ENCODE assay signal across 15 cellular contexts in the genomic region with DNA sequence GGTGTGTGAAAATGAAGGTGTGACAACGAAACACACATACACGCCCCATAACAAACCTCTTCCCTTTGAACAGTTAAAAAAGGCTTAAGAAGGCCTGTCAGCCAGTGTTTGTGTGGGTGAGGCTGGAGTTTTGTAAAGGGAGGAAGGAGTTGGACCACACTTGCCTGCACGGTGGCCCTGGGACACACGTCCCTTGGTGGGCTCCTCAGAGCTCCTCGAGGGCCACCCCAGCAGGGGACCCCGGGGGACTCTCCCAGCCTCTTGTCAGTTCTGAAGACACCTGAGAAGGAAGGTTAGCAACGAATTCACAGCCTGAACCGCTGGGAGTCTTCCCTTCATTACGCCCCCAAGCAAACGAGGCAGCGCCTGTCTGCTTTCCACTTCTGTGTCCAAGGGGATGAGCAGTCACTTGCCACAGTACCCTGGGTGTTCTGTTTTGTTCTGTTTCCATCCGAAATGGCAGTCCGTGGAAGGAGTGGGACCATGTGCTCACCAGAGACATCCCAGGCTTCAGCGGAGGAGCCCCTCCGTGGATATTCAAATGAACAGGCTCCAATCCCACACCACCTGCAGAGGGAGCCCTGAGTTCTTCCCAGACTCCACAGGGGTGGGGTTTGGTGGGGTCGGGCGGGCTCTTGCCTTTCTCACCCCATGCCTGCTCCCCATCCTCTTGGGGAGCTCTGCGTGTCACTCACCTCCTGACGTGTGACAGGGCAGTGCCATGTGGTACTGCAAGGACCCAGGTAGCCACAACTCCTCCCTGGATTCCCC.
"Had no signal": no experiment of that assay in that cellular context is flagged by ENCODE, and none has a peak within 500 bp of the region (broad histone marks: within the 10 kb centered on the region; RNA-seq: fewer than 3 reads in every experiment).

No MANE protein-coding gene starts in this region.

- H3K9me3 ChIP-seq: tibial artery, uterus had no signal

- H3K27ac ChIP-seq: cardiac muscle cell, skin epidermis, tibial artery, uterus had no signal

- H3K27me3 ChIP-seq: cardiac muscle cell, tibial artery, uterus had no signal

- H3K27ac Mint-ChIP-seq: activated naive CD8-positive, alpha-beta T cell treated with anti-CD3 and anti-CD28 coated beads for 36 hours; activated T-helper 1 cell treated with anti-CD3 and anti-CD28 coated beads, Interleukin-12 subunit alpha, Interleukin-12 subunit beta, Interleukin-2, Interleukin-4 antibody, amounts not matched to agents 30 ng/mL and 10 ng/mL and 1 ng/mL, durations not matched to agents 14 hours and 24 hours and 36 hours; effector memory CD8-positive, alpha-beta T cell; natural killer cell had no signal

- DNase-seq: activated CD4-positive, alpha-beta T cell treated with anti-CD3 and anti-CD28 coated beads, Interleukin-2, amount 50 U/mL, for 4 hours; activated naive CD8-positive, alpha-beta T cell treated with anti-CD3 and anti-CD28 coated beads for 36 hours; amniotic stem cell; dermis blood vessel endothelial cell; effector memory CD8-positive, alpha-beta T cell; left cardiac atrium; mesendoderm; natural killer cell; stimulated activated naive CD8-positive, alpha-beta T cell treated with anti-CD3 and anti-CD28 coated beads, Interleukin-15, Interleukin-2, amounts not matched to agents 100 U/mL and 50 U/mL, for 24 hours; T-helper 2 cell; tibial artery; uterus had no signal

- H3K4me3 Mint-ChIP-seq: activated naive CD8-positive, alpha-beta T cell treated with anti-CD3 and anti-CD28 coated beads for 36 hours; activated T-helper 1 cell treated with anti-CD3 and anti-CD28 coated beads, Interleukin-12 subunit alpha, Interleukin-12 subunit beta, Interleukin-2, Interleukin-4 antibody, amounts not matched to agents 30 ng/mL and 10 ng/mL and 1 ng/mL, durations not matched to agents 14 hours and 24 hours and 36 hours; effector memory CD8-positive, alpha-beta T cell; natural killer cell had no signal

- H3K36me3 ChIP-seq: cardiac muscle cell, tibial artery, uterus had no signal

- H3K4me1 ChIP-seq: uterus had no signal

- H3K4me3 ChIP-seq: cardiac muscle cell, skin epidermis, tibial artery, uterus had no signal
